8 cellular contexts compared by ENCODE assay signal in the genomic region with DNA sequence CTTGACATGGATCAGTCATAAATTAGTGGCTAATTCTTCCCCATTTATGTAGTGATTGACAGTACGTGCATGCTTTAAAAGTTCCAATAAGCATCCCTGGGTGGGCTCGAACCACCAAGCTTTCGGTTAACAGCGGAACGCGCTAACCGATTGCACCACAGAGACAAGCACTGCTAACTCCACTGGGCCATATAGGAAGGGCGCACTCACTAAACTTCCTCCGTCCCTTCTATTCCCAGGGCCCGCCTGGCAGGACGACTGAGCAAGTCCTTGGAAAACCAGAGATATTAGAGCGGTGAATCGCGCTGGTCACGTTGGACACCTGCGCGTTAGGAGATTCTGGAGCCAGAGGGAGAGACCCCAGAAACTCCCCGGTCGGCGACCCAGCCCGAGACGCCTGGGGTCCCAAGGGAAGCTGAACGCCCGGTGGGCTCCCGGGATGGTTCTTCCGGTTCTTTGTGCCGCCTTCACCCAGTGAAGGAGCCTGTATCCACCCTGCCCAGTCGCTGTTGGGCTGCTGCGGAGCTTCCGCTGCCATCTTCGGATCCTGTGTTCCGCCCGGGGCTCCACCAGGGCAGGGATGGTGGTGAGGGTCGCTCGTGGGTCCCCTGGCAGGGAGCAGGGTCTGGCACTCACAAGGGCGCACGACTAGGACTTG.
A peak's percentile ranks its signal among the peaks of the same experiment; 100 is the strongest.
DNase-seq lines count a peak whose midpoint lies in the region; ATAC-seq, FAIRE-seq and TF ChIP-seq lines count a peak whose summit lies in the region.
"Not testable (repeated sequence)": the region's sequence is repeated elsewhere in the genome, so short reads cannot be mapped to it uniquely, and the experiment has no call there.

No MANE protein-coding gene starts in this region.

- H2AFZ ChIP-seq in astrocyte (ENCODE audit: low read depth, low read length), result not testable (repeated sequence)

- H3K4me1 Mint-ChIP-seq in activated CD4-positive, alpha-beta memory T cell treated with anti-CD3 and anti-CD28 coated beads for 36 hours (ENCODE audit: low read depth); astrocyte (ENCODE audit: low read depth, unreplicated experiment); natural killer cell treated with Interleukin-12 subunit alpha and Interleukin-12 subunit beta and Interleukin-15 and Interleukin-18, amount 100 ng/mL, for 72 hours (ENCODE audit: low read depth in 2 of 2); stimulated activated effector memory CD8-positive, alpha-beta T cell treated with anti-CD3 and anti-CD28 coated beads, Interleukin-12 subunit alpha, Interleukin-12 subunit beta, amount 100 ng/mL, for 72 hours: not testable (repeated sequence)

- peak overlapping the region; percentile 73 for H3K4me2 ChIP-seq in astrocyte (ENCODE audit: low read length)

- CTCF ChIA-PET in A673 (lab: Charles Lee); activated CD4-positive, alpha-beta memory T cell treated with anti-CD3 and anti-CD28 coated beads for 36 hours (lab: Charles Lee): not testable (repeated sequence)

- ATAC-seq in natural killer cell treated with Interleukin-12 subunit alpha and Interleukin-12 subunit beta and Interleukin-15 and Interleukin-18, amount 100 ng/mL, for 72 hours, result peak; percentile 55 to 58
- peak; percentile 43 for ATAC-seq in stimulated activated effector memory CD8-positive, alpha-beta T cell treated with anti-CD3 and anti-CD28 coated beads, Interleukin-12 subunit alpha, Interleukin-12 subunit beta, amount 100 ng/mL, for 72 hours

- BruUV-seq in A673 (replicated peaks; lab: Mats Ljungman, UMichigan), result not testable (repeated sequence)

- intact Hi-C loops in A673 (cut with micrococcal nuclease; ENCODE audit: unreplicated experiment); activated CD4-positive, alpha-beta memory T cell treated with anti-CD3 and anti-CD28 coated beads for 36 hours (cut with micrococcal nuclease): not testable (repeated sequence)

- H3K4me3 ChIP-seq in A673 (ENCODE audit: low read depth, low read length, poor library complexity, severe bottlenecking), result peak overlapping the region; percentile 35
- peak overlapping the region; percentile 48 for H3K4me3 ChIP-seq in astrocyte (ENCODE audit: insufficient read depth, low read depth, low read length)
- peak overlapping the region; percentile 34 to 38 for H3K4me3 ChIP-seq in esophagus (ENCODE audit: low read depth in 1 of 2, low read length in 2 of 2)
- H3K4me3 ChIP-seq in iPS-20b (ENCODE audit: low read length), result peak overlapping the region; percentile 66

- not testable (repeated sequence) for H3K36me3 Mint-ChIP-seq in activated CD4-positive, alpha-beta memory T cell treated with anti-CD3 and anti-CD28 coated beads for 36 hours; astrocyte (ENCODE audit: low read depth, unreplicated experiment); natural killer cell treated with Interleukin-12 subunit alpha and Interleukin-12 subunit beta and Interleukin-15 and Interleukin-18, amount 100 ng/mL, for 72 hours; stimulated activated effector memory CD8-positive, alpha-beta T cell treated with anti-CD3 and anti-CD28 coated beads, Interleukin-12 subunit alpha, Interleukin-12 subunit beta, amount 100 ng/mL, for 72 hours

- peak overlapping the region; percentile 81 for H3K4me3 Mint-ChIP-seq in activated CD4-positive, alpha-beta memory T cell treated with anti-CD3 and anti-CD28 coated beads for 36 hours
- peak overlapping the region; percentile 73 for H3K4me3 Mint-ChIP-seq in astrocyte (ENCODE audit: unreplicated experiment)
- H3K4me3 Mint-ChIP-seq in natural killer cell treated with Interleukin-12 subunit alpha and Interleukin-12 subunit beta and Interleukin-15 and Interleukin-18, amount 100 ng/mL, for 72 hours, result peak overlapping the region; percentile 84
- H3K4me3 Mint-ChIP-seq in stimulated activated effector memory CD8-positive, alpha-beta T cell treated with anti-CD3 and anti-CD28 coated beads, Interleukin-12 subunit alpha, Interleukin-12 subunit beta, amount 100 ng/mL, for 72 hours, result peak overlapping the region; percentile 72

- peak overlapping the region; percentile 79 for H3K27ac Mint-ChIP-seq in activated CD4-positive, alpha-beta memory T cell treated with anti-CD3 and anti-CD28 coated beads for 36 hours
- H3K27ac Mint-ChIP-seq in astrocyte (ENCODE audit: unreplicated experiment), result not testable (repeated sequence)
- peak overlapping the region; percentile 62 to 88 for H3K27ac Mint-ChIP-seq in natural killer cell treated with Interleukin-12 subunit alpha and Interleukin-12 subunit beta and Interleukin-15 and Interleukin-18, amount 100 ng/mL, for 72 hours
- H3K27ac Mint-ChIP-seq in stimulated activated effector memory CD8-positive, alpha-beta T cell treated with anti-CD3 and anti-CD28 coated beads, Interleukin-12 subunit alpha, Interleukin-12 subunit beta, amount 100 ng/mL, for 72 hours, result peak overlapping the region; percentile 88

- not testable (repeated sequence) for H3K4me1 ChIP-seq in A673 (ENCODE audit: insufficient read depth, low read length, poor library complexity, severe bottlenecking); astrocyte (ENCODE audit: insufficient read depth, low read length); esophagus (ENCODE audit: control insufficient read depth in 2 of 2, insufficient read depth in 2 of 2, low read length in 1 of 2); iPS-20b (ENCODE audit: insufficient read depth, low read length)

- not testable (repeated sequence) for H3K36me3 ChIP-seq in A673 (ENCODE audit: insufficient read depth, low read length, poor library complexity, severe bottlenecking); astrocyte (ENCODE audit: insufficient read depth, low read length); esophagus (ENCODE audit: control insufficient read depth in 2 of 2, insufficient read depth in 2 of 2, low read length in 1 of 2); iPS-20b (ENCODE audit: insufficient read depth, low read depth, low read length)

- not testable (repeated sequence) for H3K9ac ChIP-seq in astrocyte (ENCODE audit: low read length)
- peak overlapping the region; percentile 58; the same call in 1 of the 2 replicates for H3K9ac ChIP-seq in iPS-20b (ENCODE audit: low read depth, low read length)

- H3K9me3 ChIP-seq in A673 (ENCODE audit: low read depth, low read length, poor library complexity, severe bottlenecking); astrocyte (ENCODE audit: insufficient read depth, low read depth, low read length); esophagus (ENCODE audit: control insufficient read depth in 2 of 2, insufficient read depth in 1 of 2, low read depth in 1 of 2, low read length in 1 of 2); iPS-20b (ENCODE audit: insufficient read depth, low read depth, low read length): not testable (repeated sequence)

- H3K79me2 ChIP-seq in astrocyte (ENCODE audit: insufficient read depth, low read length), result not testable (repeated sequence)

- not testable (repeated sequence) for TF ChIP-seq CTCF in A673 (conservative IDR thresholded peaks at IDR 0.05; ENCODE audit: low read depth, low read length); astrocyte (IDR thresholded peaks at IDR 0.05; ENCODE audit: insufficient read depth, low read depth, low read length)

- not testable (repeated sequence) for H4K20me1 ChIP-seq in astrocyte (ENCODE audit: insufficient read depth, low read length)

- DNase-seq in A673 (ENCODE audit: low spot score) (peak; percentile 10), HT-29 (ENCODE audit: low spot score) (peak; percentile 25)
- peak; percentile 22 for DNase-seq in activated CD4-positive, alpha-beta memory T cell treated with anti-CD3 and anti-CD28 coated beads for 36 hours
- not testable (repeated sequence) for DNase-seq in astrocyte (ENCODE audit: low read depth); natural killer cell treated with Interleukin-12 subunit alpha and Interleukin-12 subunit beta and Interleukin-15 and Interleukin-18, amount 100 ng/mL, for 72 hours (ENCODE audit: low spot score)
- DNase-seq in stimulated activated effector memory CD8-positive, alpha-beta T cell treated with anti-CD3 and anti-CD28 coated beads, Interleukin-12 subunit alpha, Interleukin-12 subunit beta, amount 100 ng/mL, for 72 hours (ENCODE audit: low spot score in 2 of 2), result peak in 1 of 2 donors; percentile 58

- 12 to 16% methylated on average over 22 to 30 of the region's 37 CpGs for WGBS in esophagus, 2 donors

- not testable (repeated sequence) for H3K27me3 Mint-ChIP-seq in activated CD4-positive, alpha-beta memory T cell treated with anti-CD3 and anti-CD28 coated beads for 36 hours; astrocyte (ENCODE audit: low read depth, unreplicated experiment); natural killer cell treated with Interleukin-12 subunit alpha and Interleukin-12 subunit beta and Interleukin-15 and Interleukin-18, amount 100 ng/mL, for 72 hours

- POLR2A ChIA-PET in A673 (lab: Charles Lee; ENCODE audit: low non-redundant PET), result not testable (repeated sequence)
- POLR2A ChIA-PET in activated CD4-positive, alpha-beta memory T cell treated with anti-CD3 and anti-CD28 coated beads for 36 hours (lab: Charles Lee), result interaction anchor here (0.6 kb wide), 1 partner anchor 9 kb away, joined by 3 read pairs; no protein-coding TSS in a partner anchor

- not testable (repeated sequence) for H3K27me3 ChIP-seq in A673 (replicated peaks; ENCODE audit: insufficient read depth, low read depth, low read length, poor library complexity); astrocyte (ENCODE audit: insufficient read depth, low read length); esophagus (ENCODE audit: control insufficient read depth in 1 of 2, insufficient read depth in 2 of 2, low read length in 2 of 2); iPS-20b (ENCODE audit: insufficient read depth, low read length)

- H3K9me3 Mint-ChIP-seq in activated CD4-positive, alpha-beta memory T cell treated with anti-CD3 and anti-CD28 coated beads for 36 hours; astrocyte (ENCODE audit: unreplicated experiment); natural killer cell treated with Interleukin-12 subunit alpha and Interleukin-12 subunit beta and Interleukin-15 and Interleukin-18, amount 100 ng/mL, for 72 hours; stimulated activated effector memory CD8-positive, alpha-beta T cell treated with anti-CD3 and anti-CD28 coated beads, Interleukin-12 subunit alpha, Interleukin-12 subunit beta, amount 100 ng/mL, for 72 hours: not testable (repeated sequence)

- FAIRE-seq in astrocyte (lab: Jason Lieb, UNC), result not testable (repeated sequence)

- H3K27ac ChIP-seq in A673 (ENCODE audit: low read depth, low read length, poor library complexity, severe bottlenecking); astrocyte (ENCODE audit: low read depth, low read length); iPS-20b (ENCODE audit: low read length): not testable (repeated sequence)
- peak overlapping the region in 1 of 2 donors; percentile 4 for H3K27ac ChIP-seq in esophagus (ENCODE audit: low read depth in 2 of 2, low read length in 1 of 2)
